ENCODE assay signal across 34 cellular contexts in the genomic region with DNA sequence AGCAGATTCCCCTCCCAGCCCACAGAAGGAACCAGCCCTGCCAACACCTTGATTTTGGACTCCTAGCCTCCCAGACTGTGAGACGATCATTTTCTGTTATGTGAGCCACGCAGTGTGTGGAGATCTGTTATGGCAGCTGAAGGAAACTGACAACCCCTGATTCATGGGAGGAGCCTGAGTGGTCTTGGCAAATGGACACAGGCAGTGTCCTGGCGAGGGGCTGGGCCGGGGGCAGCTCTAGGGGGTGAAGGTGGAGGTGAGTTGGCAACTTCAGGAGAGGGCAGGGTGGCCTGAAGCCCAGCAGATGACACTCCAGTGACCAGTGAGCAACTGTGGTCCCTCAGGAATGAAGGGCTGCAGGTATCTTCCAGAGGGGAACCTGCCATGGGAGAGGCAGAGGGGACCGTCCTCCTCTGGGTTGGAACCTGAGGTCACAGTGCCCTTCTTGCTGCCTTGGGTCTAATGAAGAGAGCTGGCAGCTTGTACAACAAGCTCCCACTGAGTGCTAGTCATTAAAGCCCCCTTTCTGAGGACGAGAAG.
"Had no signal": no experiment of that assay in that cellular context is flagged by ENCODE, and none has a peak within 500 bp of the region (broad histone marks: within the 10 kb centered on the region; RNA-seq: fewer than 3 reads in every experiment).

No MANE protein-coding gene starts in this region.

- H3K4me1 ChIP-seq: ascending aorta, breast epithelium, colonic mucosa had no signal

- H3K9me3 ChIP-seq: ascending aorta, breast epithelium, colonic mucosa, esophagus squamous epithelium, gastroesophageal sphincter had no signal

- H3K27ac Mint-ChIP-seq: activated B cell treated with CpG ODN at 0.5 μM for 24 hours; activated CD8-positive, alpha-beta T cell treated with anti-CD3 and anti-CD28 coated beads for 36 hours; activated naive CD4-positive, alpha-beta T cell treated with anti-CD3 and anti-CD28 coated beads, Interleukin-2, amount 10 ng/mL, durations not matched to agents 7 days and 5 days; activated naive CD4-positive, alpha-beta T cell treated with anti-CD3 and anti-CD28 coated beads, Interleukin-2, amount 50 U/mL, for 72 hours; activated naive CD8-positive, alpha-beta T cell treated with anti-CD3 and anti-CD28 coated beads, Interleukin-2, amount 10 ng/mL, durations not matched to agents 7 days and 5 days; activated T-cell treated with anti-CD3 and anti-CD28 coated beads, Interleukin-2, amount 50 U/mL, for 24 hours; activated T-cell treated with anti-CD3 and anti-CD28 coated beads, Interleukin-2, amount 50 U/mL, for 72 hours; brain; T-helper 17 cell; T-helper 2 cell treated with Interferon-gamma antibody and Interleukin-4, amounts not matched to agents 5 μg/mL and 100 μg/mL, for 36 hours had no signal

- H3K4me1 Mint-ChIP-seq: activated naive CD4-positive, alpha-beta T cell treated with anti-CD3 and anti-CD28 coated beads, Interleukin-2, amount 10 ng/mL, durations not matched to agents 7 days and 5 days had no signal

- H3K27ac ChIP-seq: ascending aorta, breast epithelium, cardiac muscle cell, colonic mucosa, dorsolateral prefrontal cortex, epithelial cell of prostate, esophagus squamous epithelium, gastroesophageal sphincter, WERI-Rb-1 had no signal

- H3K27me3 ChIP-seq: ascending aorta, breast epithelium, colonic mucosa, dorsolateral prefrontal cortex, esophagus squamous epithelium, gastroesophageal sphincter had no signal

- H3K36me3 ChIP-seq: breast epithelium, cardiac muscle cell, colonic mucosa, esophagus squamous epithelium, WERI-Rb-1 had no signal

- H3K9me3 Mint-ChIP-seq: activated CD8-positive, alpha-beta T cell treated with anti-CD3 and anti-CD28 coated beads for 36 hours; activated naive CD4-positive, alpha-beta T cell treated with anti-CD3 and anti-CD28 coated beads, Interleukin-2, amount 10 ng/mL, durations not matched to agents 7 days and 5 days; activated naive CD8-positive, alpha-beta T cell treated with anti-CD3 and anti-CD28 coated beads, Interleukin-2, amount 10 ng/mL, durations not matched to agents 7 days and 5 days; activated T-cell treated with anti-CD3 and anti-CD28 coated beads, Interleukin-2, amount 50 U/mL, for 24 hours; T-helper 2 cell treated with Interferon-gamma antibody and Interleukin-4, amounts not matched to agents 5 μg/mL and 100 μg/mL, for 36 hours had no signal

- H3K4me3 ChIP-seq: ascending aorta, breast epithelium, cardiac muscle cell, colonic mucosa, dorsolateral prefrontal cortex, esophagus squamous epithelium, gastroesophageal sphincter had no signal

- H3K36me3 Mint-ChIP-seq: activated naive CD4-positive, alpha-beta T cell treated with anti-CD3 and anti-CD28 coated beads, Interleukin-2, amount 10 ng/mL, durations not matched to agents 7 days and 5 days; activated naive CD8-positive, alpha-beta T cell treated with anti-CD3 and anti-CD28 coated beads, Interleukin-2, amount 10 ng/mL, durations not matched to agents 7 days and 5 days had no signal

- DNase-seq: activated B cell treated with CpG ODN at 0.5 μM for 24 hours; activated CD4-positive, alpha-beta T cell treated with anti-CD3 and anti-CD28 coated beads for 48 hours; activated CD4-positive, alpha-beta T cell treated with anti-CD3 and anti-CD28 coated beads, Interleukin-2, amount 50 U/mL, for 1 hour; activated CD4-positive, alpha-beta T cell treated with anti-CD3 and anti-CD28 coated beads, Interleukin-2, amount 50 U/mL, for 48 hours; activated CD8-positive, alpha-beta memory T cell treated with anti-CD3 and anti-CD28 coated beads for 24 hours; activated CD8-positive, alpha-beta memory T cell treated with anti-CD3 and anti-CD28 coated beads, Interleukin-2, amount 50 U/mL, for 4 hours; activated CD8-positive, alpha-beta T cell treated with anti-CD3 and anti-CD28 coated beads for 36 hours; activated gamma-delta T cell; activated naive CD4-positive, alpha-beta T cell; activated naive CD4-positive, alpha-beta T cell treated with anti-CD3 and anti-CD28 coated beads, Interleukin-2, amount 10 ng/mL, durations not matched to agents 7 days and 5 days; activated naive CD8-positive, alpha-beta T cell treated with anti-CD3 and anti-CD28 coated beads, Interleukin-2, amount 10 ng/mL, durations not matched to agents 7 days and 5 days; activated T-cell treated with anti-CD3 and anti-CD28 coated beads for 4 hours; activated T-cell treated with anti-CD3 and anti-CD28 coated beads, Interleukin-2, amount 50 U/mL, for 24 hours; activated T-cell treated with anti-CD3 and anti-CD28 coated beads, Interleukin-2, amount 50 U/mL, for 72 hours; central memory CD4-positive, alpha-beta T cell; cerebellar nuclear complex; colonic mucosa; dorsolateral prefrontal cortex; effector memory CD4-positive, alpha-beta T cell; esophagus squamous epithelium; foreskin melanocyte; T-helper 1 cell; T-helper 17 cell; T1000; WERI-Rb-1 had no signal

- ATAC-seq: activated CD4-positive, CD25-positive, alpha-beta regulatory T cell treated with anti-CD3 and anti-CD28 coated beads, Interleukin-2, amount 50 U/mL, for 24 hours; activated CD8-positive, alpha-beta T cell treated with anti-CD3 and anti-CD28 coated beads for 36 hours; activated naive CD4-positive, alpha-beta T cell treated with anti-CD3 and anti-CD28 coated beads, Interleukin-2, amount 50 U/mL, for 72 hours; activated T-cell treated with anti-CD3 and anti-CD28 coated beads, Interleukin-2, amount 50 U/mL, for 72 hours; gastroesophageal sphincter; T-helper 17 cell had no signal

- H3K4me3 Mint-ChIP-seq: activated B cell treated with CpG ODN at 0.5 μM for 24 hours; activated CD8-positive, alpha-beta T cell treated with anti-CD3 and anti-CD28 coated beads for 36 hours; activated naive CD4-positive, alpha-beta T cell treated with anti-CD3 and anti-CD28 coated beads, Interleukin-2, amount 10 ng/mL, durations not matched to agents 7 days and 5 days; activated naive CD8-positive, alpha-beta T cell treated with anti-CD3 and anti-CD28 coated beads, Interleukin-2, amount 10 ng/mL, durations not matched to agents 7 days and 5 days; activated T-cell treated with anti-CD3 and anti-CD28 coated beads, Interleukin-2, amount 50 U/mL, for 24 hours; activated T-cell treated with anti-CD3 and anti-CD28 coated beads, Interleukin-2, amount 50 U/mL, for 72 hours; brain; T-helper 17 cell; T-helper 2 cell treated with Interferon-gamma antibody and Interleukin-4, amounts not matched to agents 5 μg/mL and 100 μg/mL, for 36 hours had no signal
